In the genomic region with DNA sequence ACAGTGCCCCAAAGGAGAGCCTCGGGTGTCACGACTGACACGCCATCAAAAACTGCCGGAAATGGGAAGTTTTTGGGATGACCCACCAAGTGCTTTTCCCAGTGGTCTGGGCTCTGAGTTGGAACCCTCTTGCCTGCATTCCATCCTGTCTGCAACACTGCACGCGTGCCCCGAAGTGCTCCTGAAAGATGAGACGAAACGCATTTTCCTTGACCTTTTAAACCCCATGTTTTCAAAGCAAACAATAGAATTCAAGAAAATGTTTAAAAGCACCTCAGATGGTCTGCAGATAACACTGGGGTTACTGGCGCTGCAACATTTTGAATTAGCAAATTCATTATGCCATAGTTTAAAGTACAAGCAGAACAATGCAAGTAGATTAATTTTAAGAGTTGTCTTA, we compare ENCODE assay signal across 18 cellular contexts.
DNase-seq lines count a peak whose midpoint lies in the region; TF ChIP-seq lines count a peak whose summit lies in the region.
"Had no signal": no experiment of that assay in that cellular context is flagged by ENCODE, and none has a peak within 500 bp of the region (broad histone marks: within the 10 kb centered on the region; RNA-seq: fewer than 3 reads in every experiment).

No MANE protein-coding gene starts in this region.

- no peaks in the 10 kb centered on the region for H3K36me3 ChIP-seq in brain microvascular endothelial cell (replicated peaks)
- H3K36me3 ChIP-seq in mesendoderm (ENCODE audit: control insufficient read depth, insufficient read depth, low read length) = no peaks in the 10 kb centered on the region
- no peaks in the 10 kb centered on the region for H3K36me3 ChIP-seq in BE2C
- H3K36me3 ChIP-seq: BLaER1 treated with 17β-estradiol and CSF1 and Interleukin-3, amounts not matched to agents 10 nM and 100 nM had no signal

- no peak overlapping the region for H2BK15ac ChIP-seq in mesendoderm (replicated peaks; ENCODE audit: low read depth)

- H3K56ac ChIP-seq in mesendoderm (ENCODE audit: low read length) = no peak overlapping the region

- H3K4me2 ChIP-seq in mesendoderm (ENCODE audit: low read length) = no peak overlapping the region
- H3K4me2 ChIP-seq: BLaER1 treated with 17β-estradiol and CSF1 and Interleukin-3, amounts not matched to agents 10 nM and 100 nM; KMS-11 had no signal

- H3K79me1 ChIP-seq in mesendoderm (ENCODE audit: low read length) = no peaks in the 10 kb centered on the region

- no peak overlapping the region for H2BK5ac ChIP-seq in mesendoderm (ENCODE audit: low read length)

- H4K8ac ChIP-seq in mesendoderm (ENCODE audit: low read depth, low read length) = no peak overlapping the region

- H3K27ac ChIP-seq in brain microvascular endothelial cell = no peak overlapping the region
- no peak overlapping the region for H3K27ac ChIP-seq in mesendoderm (ENCODE audit: low read depth, low read length)
- H3K27ac ChIP-seq: BLaER1 treated with 17β-estradiol and CSF1 and Interleukin-3, amounts not matched to agents 10 nM and 100 nM; KMS-11 had no signal

- H3K4me1 ChIP-seq in mesendoderm (ENCODE audit: control insufficient read depth, low read depth, low read length) (no peaks in the 10 kb centered on the region), BE2C (no peaks in the 10 kb centered on the region)
- H3K4me1 ChIP-seq: BLaER1 treated with 17β-estradiol and CSF1 and Interleukin-3, amounts not matched to agents 10 nM and 100 nM had no signal

- no peaks in the 10 kb centered on the region for H3K9me3 ChIP-seq in BE2C

- no peak overlapping the region for H4K5ac ChIP-seq in mesendoderm (ENCODE audit: low read length)

- in situ Hi-C loops in brain microvascular endothelial cell (cut with HindIII; ENCODE audit: low pct_ligation_motif_present, low sequenced_read_pairs) = no loop called here

- no CpG with 5 or more reads among the region's 10 CpGs for WGBS in mesendoderm (ENCODE audit: extremely low coverage, insufficient coverage, low lambda C conversion rate)

- no peak overlapping the region for H3K23ac ChIP-seq in mesendoderm (ENCODE audit: low read length)

- no peak overlapping the region for H2BK120ac ChIP-seq in mesendoderm (ENCODE audit: low read depth, low read length)

- TF ChIP-seq CTCF in brain microvascular endothelial cell (IDR thresholded peaks at IDR 0.05; ENCODE audit: low read depth, low read length, missing control alignments) (no peak), BE2C (IDR thresholded peaks at IDR 0.05; ENCODE audit: low read depth, low read length) (no peak)

- H3K27me3 ChIP-seq in brain microvascular endothelial cell (replicated peaks) (no peaks in the 10 kb centered on the region), mesendoderm (ENCODE audit: insufficient read depth, low read length, poor library complexity) (no peaks in the 10 kb centered on the region), BE2C (no peaks in the 10 kb centered on the region)
- H3K27me3 ChIP-seq: BLaER1 treated with 17β-estradiol and CSF1 and Interleukin-3, amounts not matched to agents 10 nM and 100 nM had no signal

- peak; percentile 50 for DNase-seq in ELF-1 (ENCODE audit: low read depth, low spot score)
- DNase-seq in brain microvascular endothelial cell = peak; percentile 9
- peak; percentile 2 for DNase-seq in mesendoderm
- peak; percentile 16 for DNase-seq in retina
- no peak for DNase-seq in T-helper 2 cell
- no peak for DNase-seq in BE2C
- DNase-seq in MV-4-11 (lab: John Stamatoyannopoulos, UW) = no peak
- DNase-seq: CD4-positive, alpha-beta T cell; H7; NCI-H1092 treated with DMSO at 0.1 percent for 48 hours; NCI-H1436; NCI-H187; NCI-H2107; NCI-H524; NCI-H748 treated with DMSO at 0.1 percent for 48 hours; PC-3 had no signal

- no peaks in the 10 kb centered on the region for H3K79me2 ChIP-seq in mesendoderm (ENCODE audit: control insufficient read depth, insufficient read depth, low read length)

- no peak overlapping the region for H2AK5ac ChIP-seq in mesendoderm (ENCODE audit: low read length)

- no peak overlapping the region for H3K4ac ChIP-seq in mesendoderm (ENCODE audit: low read depth, low read length)

- H3K18ac ChIP-seq in mesendoderm (ENCODE audit: low read length) = no peak overlapping the region

- H3K4me3 ChIP-seq in brain microvascular endothelial cell (ENCODE audit: low read depth, low read length) (no peak overlapping the region), mesendoderm (ENCODE audit: low read length) (no peak overlapping the region), BE2C (ENCODE audit: low read depth, low read length) (no peak overlapping the region)
- H3K4me3 ChIP-seq: BLaER1 treated with 17β-estradiol and CSF1 and Interleukin-3, amounts not matched to agents 10 nM and 100 nM had no signal

- no peak overlapping the region for H3K9ac ChIP-seq in mesendoderm (ENCODE audit: low read length)
- H3K9ac ChIP-seq: BLaER1 treated with 17β-estradiol and CSF1 and Interleukin-3, amounts not matched to agents 10 nM and 100 nM; KMS-11 had no signal

Comparison
In these comparisons a context has a peak if more than half of its experiments do, and no peak if none do; other contexts are left out.
1. DNase-seq: peak in ELF-1 (single experiment), brain microvascular endothelial cell (single experiment), mesendoderm (single experiment) and retina (single experiment); none in T-helper 2 cell (0 of 5), BE2C (single experiment) and MV-4-11 (single experiment).